Comparison of ENCODE assay signal across 8 cellular contexts in genomic region chr10:69449841-69450240, GRCh38. TPM values are rescaled to one million over a fixed set of nuclear protein-coding genes. Genes with fewer than 3 reads are reported as not detected.
DNase-seq lines count a peak whose midpoint lies in the region; ATAC-seq and TF ChIP-seq lines count a peak whose summit lies in the region.

No MANE protein-coding gene starts in this region.

- H3K36me3 Mint-ChIP-seq in stimulated activated effector memory CD8-positive, alpha-beta T cell treated with anti-CD3 and anti-CD28 coated beads, Interleukin-12 subunit alpha, Interleukin-12 subunit beta, amount 100 ng/mL, for 72 hours = no peaks in the 10 kb centered on the region

- no peak overlapping the region for H3K27ac Mint-ChIP-seq in stimulated activated effector memory CD8-positive, alpha-beta T cell treated with anti-CD3 and anti-CD28 coated beads, Interleukin-12 subunit alpha, Interleukin-12 subunit beta, amount 100 ng/mL, for 72 hours

- no peaks in the 10 kb centered on the region for H3K27me3 ChIP-seq in Karpas-422 (ENCODE audit: low read length)
- H3K27me3 ChIP-seq in liver (ENCODE audit: control insufficient read depth in 4 of 4, insufficient read depth in 4 of 4, low read length in 3 of 4) = no peaks in the 10 kb centered on the region

- ATAC-seq in stimulated activated effector memory CD8-positive, alpha-beta T cell treated with anti-CD3 and anti-CD28 coated beads, Interleukin-12 subunit alpha, Interleukin-12 subunit beta, amount 100 ng/mL, for 72 hours = peak; percentile 69

- no peaks in the 10 kb centered on the region for H4K20me1 ChIP-seq in Karpas-422 (ENCODE audit: insufficient read depth, low read depth, low read length)

- TF ChIP-seq CTCF in choroid plexus epithelial cell (conservative IDR thresholded peaks at IDR 0.05; ENCODE audit: low read depth, low read length) = peak; percentile 57
- TF ChIP-seq CTCF in liver (IDR thresholded peaks at IDR 0.05; ENCODE audit: low read depth, low read length, missing input control) = peak; percentile 50

- H3K9me2 ChIP-seq in Karpas-422 (replicated peaks; ENCODE audit: insufficient read depth, low read length) = no peaks in the 10 kb centered on the region

- H3K27ac ChIP-seq in Karpas-422 (ENCODE audit: low read length) (no peak overlapping the region), liver (ENCODE audit: low read depth in 1 of 2, low read length in 2 of 2) (no peak overlapping the region)

- peak; percentile 64 to 78 for TF ChIP-seq RAD21 in liver (IDR thresholded peaks at IDR 0.05)

- H3K4me2 ChIP-seq in Karpas-422 (ENCODE audit: low read depth, low read length, poor library complexity, severe bottlenecking) = no peak overlapping the region

- no peak overlapping the region for H3K4me3 ChIP-seq in Karpas-422 (ENCODE audit: low read length)
- no peak overlapping the region for H3K4me3 ChIP-seq in choroid plexus epithelial cell (ENCODE audit: low read depth, low read length)
- H3K4me3 ChIP-seq in liver (ENCODE audit: low read depth in 1 of 3, low read length in 3 of 3) = no peak overlapping the region

- no peaks in the 10 kb centered on the region for H3K9me3 Mint-ChIP-seq in stimulated activated effector memory CD8-positive, alpha-beta T cell treated with anti-CD3 and anti-CD28 coated beads, Interleukin-12 subunit alpha, Interleukin-12 subunit beta, amount 100 ng/mL, for 72 hours

- H3K9me3 ChIP-seq in Karpas-422 (ENCODE audit: low read length) = no peaks in the 10 kb centered on the region
- H3K9me3 ChIP-seq in liver (ENCODE audit: control insufficient read depth in 4 of 4, low read length in 3 of 4) = no peaks in the 10 kb centered on the region

- DNase-seq in NK-92 treated with Interleukin-12 subunit alpha and Interleukin-12 subunit beta, amount 100 ng/mL, for 24 hours (lab: John Stamatoyannopoulos, UW) = peak; percentile 26
- DNase-seq in NK-92 (lab: John Stamatoyannopoulos, UW; ENCODE audit: unreplicated experiment) = no peak
- peak; percentile 86 for DNase-seq in Karpas-422
- peak; percentile 45 for DNase-seq in T-helper 9 cell
- peak; percentile 62 for DNase-seq in choroid plexus epithelial cell (ENCODE audit: low read depth)
- peak in 1 of 2 donors; percentile 58 for DNase-seq in stimulated activated effector memory CD8-positive, alpha-beta T cell treated with anti-CD3 and anti-CD28 coated beads, Interleukin-12 subunit alpha, Interleukin-12 subunit beta, amount 100 ng/mL, for 72 hours (ENCODE audit: low spot score in 2 of 2)
- no peak for DNase-seq in GOT3 (lab: John Stamatoyannopoulos, UW)

- no peaks in the 10 kb centered on the region for H3K36me3 ChIP-seq in Karpas-422 (ENCODE audit: insufficient read depth, low read length)
- no peaks in the 10 kb centered on the region for H3K36me3 ChIP-seq in liver (ENCODE audit: control insufficient read depth in 4 of 4, insufficient read depth in 3 of 4, low read depth in 1 of 4, low read length in 3 of 4)

- H3K4me3 Mint-ChIP-seq in stimulated activated effector memory CD8-positive, alpha-beta T cell treated with anti-CD3 and anti-CD28 coated beads, Interleukin-12 subunit alpha, Interleukin-12 subunit beta, amount 100 ng/mL, for 72 hours = no peak overlapping the region

- H3K4me1 Mint-ChIP-seq in stimulated activated effector memory CD8-positive, alpha-beta T cell treated with anti-CD3 and anti-CD28 coated beads, Interleukin-12 subunit alpha, Interleukin-12 subunit beta, amount 100 ng/mL, for 72 hours = peaks cover 35% of the 10 kb centered on the region

- 12% methylated on average over 1 of the region's 1 CpG for WGBS in liver

- H2AFZ ChIP-seq in Karpas-422 (ENCODE audit: low read length) = no peak overlapping the region

- H3K9ac ChIP-seq in Karpas-422 (ENCODE audit: low read length) (no peak overlapping the region), liver (ENCODE audit: low read depth in 1 of 2, low read length in 2 of 2) (no peak overlapping the region)

- no peaks in the 10 kb centered on the region for H3K79me2 ChIP-seq in Karpas-422 (ENCODE audit: low read length)

- peaks cover 4% of the 10 kb centered on the region for H3K4me1 ChIP-seq in Karpas-422 (ENCODE audit: low read length)
- peaks cover 0 to 11% (median 7%) of the 10 kb centered on the region in 4 donors for H3K4me1 ChIP-seq in liver (ENCODE audit: control insufficient read depth in 4 of 4, insufficient read depth in 4 of 4, low read length in 3 of 4)

TF ChIP-seq in liver, 16 proteins besides CTCF, POLR2A, EP300 and RAD21:
- TF ChIP-seq RXRA (IDR thresholded peaks at IDR 0.05) (peak; percentile 16 to 17), NR2F2 (IDR thresholded peaks at IDR 0.05) (peak; percentile 79), FOXA2 (IDR thresholded peaks at IDR 0.05) (no peak)

RNA-seq across cellular contexts. Expression of gene TSPAN15, which starts 1.4 kb away (rescaled TPM):
- 0.97 and 1.6 TPM in 2 replicates for total RNA-seq in Karpas-422 (2014; rRNA removed; shearing (Covaris generic); ENCODE audit: low replicate concordance)
- total RNA-seq in liver = 1 to 10 TPM; 2.6 to 4.0 TPM
- polyA plus RNA-seq in liver = 1 to 10 TPM; 2.0 to 4.3 TPM

RNA-seq across cellular contexts. Expression of gene TACR2, which starts 33.1 kb away (rescaled TPM):
- 1.9 TPM in 1 of 2 replicates, not detected in the other for total RNA-seq in Karpas-422 (2014; rRNA removed; shearing (Covaris generic); ENCODE audit: low replicate concordance)
- total RNA-seq in liver = under 1 TPM in 1 of 2 donors, not detected in 1; 0.08 TPM
- polyA plus RNA-seq in liver = under 1 TPM; 0.12 to 0.18 TPM

Comparison
In these comparisons a context has a peak if more than half of its experiments do, and no peak if none do; other contexts are left out.
1. DNase-seq: peak in NK-92 treated with Interleukin-12 subunit alpha and Interleukin-12 subunit beta, amount 100 ng/mL, for 24 hours (single experiment), Karpas-422 (single experiment), T-helper 9 cell (single experiment) and choroid plexus epithelial cell (single experiment); none in NK-92 (single experiment) and GOT3 (single experiment).